7 cellular contexts compared by ENCODE assay signal in genomic region chr19:33794578-33795369, GRCh38. TPM values are rescaled to one million over a fixed set of nuclear protein-coding genes. Genes with fewer than 3 reads are reported as not detected.
DNase-seq lines count a peak whose midpoint lies in the region; ATAC-seq lines count a peak whose summit lies in the region.

No MANE protein-coding gene starts in this region.

- no peaks in the 10 kb centered on the region for H3K9me3 Mint-ChIP-seq in activated naive CD8-positive, alpha-beta T cell treated with anti-CD3 and anti-CD28 coated beads, Interleukin-2, amount 10 ng/mL, durations not matched to agents 7 days and 5 days
- no peaks in the 10 kb centered on the region for H3K9me3 Mint-ChIP-seq in stimulated activated naive B cell treated with anti-CD40 and anti-IgM and Interleukin-4, amounts not matched to agents 10 μg/mL and 1 μg/mL and 100 μg/mL, for 72 hours

- H3K36me3 ChIP-seq in HUES48 (ENCODE audit: control insufficient read depth, insufficient read depth, low read length), result peaks cover 4% of the 10 kb centered on the region; the same call in 1 of the 2 replicates
- no peaks in the 10 kb centered on the region for H3K36me3 ChIP-seq in iPS-18a (ENCODE audit: control insufficient read depth, low read depth, low read length)

- no peak for ATAC-seq in activated naive CD8-positive, alpha-beta T cell treated with anti-CD3 and anti-CD28 coated beads, Interleukin-2, amount 10 ng/mL, durations not matched to agents 7 days and 5 days (ENCODE audit: low read depth)
- ATAC-seq in stimulated activated naive B cell treated with anti-CD40 and anti-IgM and Interleukin-4, amounts not matched to agents 10 μg/mL and 1 μg/mL and 100 μg/mL, for 72 hours (replicated peaks), result no peak

- peaks cover 47% of the 10 kb centered on the region for H3K27me3 Mint-ChIP-seq in activated naive CD8-positive, alpha-beta T cell treated with anti-CD3 and anti-CD28 coated beads, Interleukin-2, amount 10 ng/mL, durations not matched to agents 7 days and 5 days
- H3K27me3 Mint-ChIP-seq in stimulated activated naive B cell treated with anti-CD40 and anti-IgM and Interleukin-4, amounts not matched to agents 10 μg/mL and 1 μg/mL and 100 μg/mL, for 72 hours, result peaks cover 19 to 23% of the 10 kb centered on the region in 2 donors

- H3K27ac ChIP-seq in HUES48 (ENCODE audit: low read depth, low read length), result peak overlapping the region; percentile 97
- H3K27ac ChIP-seq in iPS-18a (ENCODE audit: low read length), result no peak overlapping the region

- no peaks in the 10 kb centered on the region for H3K36me3 Mint-ChIP-seq in activated naive CD8-positive, alpha-beta T cell treated with anti-CD3 and anti-CD28 coated beads, Interleukin-2, amount 10 ng/mL, durations not matched to agents 7 days and 5 days
- no peaks in the 10 kb centered on the region for H3K36me3 Mint-ChIP-seq in stimulated activated naive B cell treated with anti-CD40 and anti-IgM and Interleukin-4, amounts not matched to agents 10 μg/mL and 1 μg/mL and 100 μg/mL, for 72 hours

- no peaks in the 10 kb centered on the region for H3K4me1 Mint-ChIP-seq in activated naive CD8-positive, alpha-beta T cell treated with anti-CD3 and anti-CD28 coated beads, Interleukin-2, amount 10 ng/mL, durations not matched to agents 7 days and 5 days
- peaks cover 2 to 5% of the 10 kb centered on the region in 2 donors for H3K4me1 Mint-ChIP-seq in stimulated activated naive B cell treated with anti-CD40 and anti-IgM and Interleukin-4, amounts not matched to agents 10 μg/mL and 1 μg/mL and 100 μg/mL, for 72 hours

- H3K4me3 ChIP-seq in HUES48 (ENCODE audit: low read depth, low read length), result peak overlapping the region; percentile 78
- H3K4me3 ChIP-seq in iPS-18a (ENCODE audit: low read length), result peak overlapping the region; percentile 70

- peak overlapping the region; percentile 45; the same call in 1 of the 2 replicates for H3K9ac ChIP-seq in HUES48 (ENCODE audit: low read depth, low read length)
- H3K9ac ChIP-seq in iPS-18a (ENCODE audit: low read length), result peak overlapping the region; percentile 83

- DNase-seq in activated naive CD8-positive, alpha-beta T cell treated with anti-CD3 and anti-CD28 coated beads, Interleukin-2, amount 10 ng/mL, durations not matched to agents 7 days and 5 days, result no peak
- no peak for DNase-seq in stimulated activated naive B cell treated with anti-CD40 and anti-IgM and Interleukin-4, amounts not matched to agents 10 μg/mL and 1 μg/mL and 100 μg/mL, for 72 hours
- DNase-seq in NCI-H2081 (lab: John Stamatoyannopoulos, UW) (no peak), NCI-H146 treated with DMSO at 0.1 percent for 48 hours (lab: John Stamatoyannopoulos, UW; ENCODE audit: unreplicated experiment) (no peak)
- no peak for DNase-seq in activated CD8-positive, alpha-beta memory T cell treated with anti-CD3 and anti-CD28 coated beads, Interleukin-2, amount 50 U/mL, for 48 hours

- H3K4me1 ChIP-seq in HUES48 (ENCODE audit: control insufficient read depth, insufficient read depth, low read length), result peaks cover 19% of the 10 kb centered on the region
- H3K4me1 ChIP-seq in iPS-18a (ENCODE audit: control insufficient read depth, low read depth, low read length), result peaks cover 21% of the 10 kb centered on the region

- H3K4me3 Mint-ChIP-seq in activated naive CD8-positive, alpha-beta T cell treated with anti-CD3 and anti-CD28 coated beads, Interleukin-2, amount 10 ng/mL, durations not matched to agents 7 days and 5 days, result peak overlapping the region; percentile 68
- peak overlapping the region; percentile 82 to 89 for H3K4me3 Mint-ChIP-seq in stimulated activated naive B cell treated with anti-CD40 and anti-IgM and Interleukin-4, amounts not matched to agents 10 μg/mL and 1 μg/mL and 100 μg/mL, for 72 hours

- H3K9me3 ChIP-seq in HUES48 (ENCODE audit: control insufficient read depth, insufficient read depth, low read length), result no peaks in the 10 kb centered on the region
- no peaks in the 10 kb centered on the region for H3K9me3 ChIP-seq in iPS-18a (ENCODE audit: control insufficient read depth, low read depth, low read length)

- no peaks in the 10 kb centered on the region for H3K27me3 ChIP-seq in HUES48 (ENCODE audit: control insufficient read depth, insufficient read depth, low read length)
- H3K27me3 ChIP-seq in iPS-18a (ENCODE audit: control insufficient read depth, insufficient read depth, low read length), result no peaks in the 10 kb centered on the region

- no peak overlapping the region for H3K27ac Mint-ChIP-seq in activated naive CD8-positive, alpha-beta T cell treated with anti-CD3 and anti-CD28 coated beads, Interleukin-2, amount 10 ng/mL, durations not matched to agents 7 days and 5 days
- no peak overlapping the region for H3K27ac Mint-ChIP-seq in stimulated activated naive B cell treated with anti-CD40 and anti-IgM and Interleukin-4, amounts not matched to agents 10 μg/mL and 1 μg/mL and 100 μg/mL, for 72 hours

- POLR2A ChIA-PET in activated naive CD8-positive, alpha-beta T cell treated with anti-CD3 and anti-CD28 coated beads, Interleukin-2, amount 10 ng/mL, durations not matched to agents 7 days and 5 days (lab: Charles Lee), result no interaction called here

RNA-seq across cellular contexts. Expression of gene KCTD15, which starts 1.9 kb away (rescaled TPM):
- total RNA-seq in activated naive CD8-positive, alpha-beta T cell treated with anti-CD3 and anti-CD28 coated beads, Interleukin-2, amount 10 ng/mL, durations not matched to agents 7 days and 5 days, result 1 to 10 TPM in 1 of 2 experiments, under 1 TPM in 1; 0.33 to 1.3 TPM
